In the genomic region with DNA sequence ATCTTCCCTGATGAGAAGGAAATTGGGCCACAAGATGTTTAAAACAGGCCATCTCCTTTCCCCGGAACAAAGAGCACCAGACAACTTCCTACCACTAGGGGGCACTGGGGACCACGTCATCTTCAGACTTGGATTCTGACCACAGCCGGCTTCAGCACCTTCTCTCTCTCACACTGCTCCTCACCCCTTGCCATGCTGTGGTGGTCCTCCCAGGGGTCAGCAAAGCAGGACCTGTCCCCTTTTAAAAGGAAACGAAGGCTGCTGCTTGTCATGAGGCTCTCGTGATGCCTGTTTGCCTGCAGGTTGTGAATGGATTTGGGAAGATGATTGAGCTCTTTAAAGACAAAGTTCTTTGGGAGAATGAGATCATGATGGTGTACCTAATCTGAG, we compare ENCODE assay signal across 8 cellular contexts. TPM values are rescaled to one million over a fixed set of nuclear protein-coding genes. Genes with fewer than 3 reads are reported as not detected.
DNase-seq lines count a peak whose midpoint lies in the region; ATAC-seq and TF ChIP-seq lines count a peak whose summit lies in the region.

No MANE protein-coding gene starts in this region.

- peak; percentile 94 for TF ChIP-seq RAD21 in Ishikawa (IDR thresholded peaks at IDR 0.05; ENCODE audit: low read depth)
- peak; percentile 85 for TF ChIP-seq RAD21 in neural cell (conservative IDR thresholded peaks at IDR 0.05)

- H3K27me3 Mint-ChIP-seq in activated T-cell treated with anti-CD3 and anti-CD28 coated beads, Interleukin-2, amount 50 U/mL, for 72 hours (ENCODE audit: low read depth), result no peaks in the 10 kb centered on the region

- no peak for TF ChIP-seq POLR2A in Peyer's patch (IDR thresholded peaks at IDR 0.05)

- H3K4me3 ChIP-seq in Peyer's patch (no peak overlapping the region), fibroblast of pulmonary artery (replicated peaks; ENCODE audit: low read depth, low read length) (no peak overlapping the region), neural cell (ENCODE audit: low read length) (no peak overlapping the region)

- H3K4me1 Mint-ChIP-seq in activated T-cell treated with anti-CD3 and anti-CD28 coated beads, Interleukin-2, amount 50 U/mL, for 72 hours (ENCODE audit: low read depth), result peaks cover 20% of the 10 kb centered on the region

- no peaks in the 10 kb centered on the region for H3F3A ChIP-seq in neural cell (ENCODE audit: insufficient read depth, low read length, poor library complexity, severe bottlenecking)

- H3K9me2 ChIP-seq in neural cell (ENCODE audit: insufficient read depth, low read length), result no peaks in the 10 kb centered on the region

- peak; percentile 75 for ATAC-seq in GM18868 (IDR thresholded peaks at IDR 0.05; ENCODE audit: unreplicated experiment)
- ATAC-seq in activated T-cell treated with anti-CD3 and anti-CD28 coated beads, Interleukin-2, amount 50 U/mL, for 72 hours (replicated peaks in 1 of 2), result peak; percentile 48 to 53
- ATAC-seq in stimulated activated naive CD8-positive, alpha-beta T cell treated with anti-CD3 and anti-CD28 coated beads, Interleukin-15, Interleukin-2, amounts not matched to agents 100 U/mL and 50 U/mL, for 24 hours, result peak; percentile 62

- peak; percentile 88 for DNase-seq in AG08395 (ENCODE audit: low spot score)
- DNase-seq in Peyer's patch, result peak; percentile 76 to 93 (median 82)
- DNase-seq in activated T-cell treated with anti-CD3 and anti-CD28 coated beads, Interleukin-2, amount 50 U/mL, for 72 hours, result peak; percentile 84 to 89
- DNase-seq in fibroblast of pulmonary artery (ENCODE audit: low read depth), result peak; percentile 84
- DNase-seq in stimulated activated naive CD8-positive, alpha-beta T cell treated with anti-CD3 and anti-CD28 coated beads, Interleukin-15, Interleukin-2, amounts not matched to agents 100 U/mL and 50 U/mL, for 24 hours, result peak; percentile 84

- H3K36me3 ChIP-seq in Peyer's patch, result peaks cover 0 to 52% (median 0%) of the 10 kb centered on the region in 3 donors
- peaks cover 7% of the 10 kb centered on the region for H3K36me3 ChIP-seq in neural cell (ENCODE audit: insufficient read depth, low read length)

- H3K9ac ChIP-seq in neural cell (ENCODE audit: low read length), result peak overlapping the region; percentile 37

- no peaks in the 10 kb centered on the region for H3K9me3 Mint-ChIP-seq in activated T-cell treated with anti-CD3 and anti-CD28 coated beads, Interleukin-2, amount 50 U/mL, for 72 hours

- H3K4me3 Mint-ChIP-seq in activated T-cell treated with anti-CD3 and anti-CD28 coated beads, Interleukin-2, amount 50 U/mL, for 72 hours, result no peak overlapping the region

- no peak overlapping the region for H3K4me2 ChIP-seq in neural cell (ENCODE audit: low read length)

- H4K20me1 ChIP-seq in neural cell (ENCODE audit: insufficient read depth), result no peaks in the 10 kb centered on the region

- no peaks in the 10 kb centered on the region for H3K79me2 ChIP-seq in neural cell (replicated peaks; ENCODE audit: insufficient read depth, low read length)

- H3K36me3 Mint-ChIP-seq in activated T-cell treated with anti-CD3 and anti-CD28 coated beads, Interleukin-2, amount 50 U/mL, for 72 hours (ENCODE audit: insufficient read depth in 2 of 2), result peaks cover 6 to 16% of the 10 kb centered on the region in 2 donors

- H3K9me3 ChIP-seq in Peyer's patch (no peaks in the 10 kb centered on the region), neural cell (ENCODE audit: low read length) (no peaks in the 10 kb centered on the region)

- TF ChIP-seq EP300 in Ishikawa (IDR thresholded peaks at IDR 0.05; ENCODE audit: borderline replicate concordance), result no peak
- no peak for TF ChIP-seq EP300 in neural cell (conservative IDR thresholded peaks at IDR 0.05; ENCODE audit: poor library complexity, severe bottlenecking)

- H3K27me3 ChIP-seq in Peyer's patch (no peaks in the 10 kb centered on the region), neural cell (ENCODE audit: insufficient read depth, low read depth, low read length) (no peaks in the 10 kb centered on the region)

- H3K27ac ChIP-seq in Peyer's patch (no peak overlapping the region), neural cell (ENCODE audit: low read length) (no peak overlapping the region)

- TF ChIP-seq CTCF in Peyer's patch (IDR thresholded peaks at IDR 0.05) (peak; percentile 80 to 96 (median 91)), fibroblast of pulmonary artery (IDR thresholded peaks at IDR 0.05; ENCODE audit: low read length, missing control alignments) (peak; percentile 97), neural cell (IDR thresholded peaks at IDR 0.05; ENCODE audit: poor library complexity, severe bottlenecking) (peak; percentile 93)

- H3K27ac Mint-ChIP-seq in activated T-cell treated with anti-CD3 and anti-CD28 coated beads, Interleukin-2, amount 50 U/mL, for 72 hours, result no peak overlapping the region

- peak overlapping the region; percentile 56 for H2AFZ ChIP-seq in neural cell (ENCODE audit: low read depth, low read length)

- H3K4me1 ChIP-seq in Peyer's patch, result no peaks in the 10 kb centered on the region

TF ChIP-seq in Ishikawa, 13 proteins besides CTCF, POLR2A, EP300 and RAD21 (continues in another document):
- TF ChIP-seq NFIC (IDR thresholded peaks at IDR 0.05), result no peak
- TF ChIP-seq, protein P1, sequence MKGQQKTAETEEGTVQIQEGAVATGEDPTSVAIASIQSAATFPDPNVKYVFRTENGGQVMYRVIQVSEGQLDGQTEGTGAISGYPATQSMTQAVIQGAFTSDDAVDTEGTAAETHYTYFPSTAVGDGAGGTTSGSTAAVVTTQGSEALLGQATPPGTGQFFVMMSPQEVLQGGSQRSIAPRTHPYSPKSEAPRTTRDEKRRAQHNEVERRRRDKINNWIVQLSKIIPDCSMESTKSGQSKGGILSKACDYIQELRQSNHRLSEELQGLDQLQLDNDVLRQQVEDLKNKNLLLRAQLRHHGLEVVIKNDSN (IDR thresholded peaks at IDR 0.05), result no peak
- TF ChIP-seq ZBTB7A (IDR thresholded peaks at IDR 0.05; ENCODE audit: low read depth), result no peak
- no peak for TF ChIP-seq TCF12 (IDR thresholded peaks at IDR 0.05; ENCODE audit: low read depth)
- TF ChIP-seq EGR1 (IDR thresholded peaks at IDR 0.05), result no peak
- TF ChIP-seq YY1 (IDR thresholded peaks at IDR 0.05; ENCODE audit: low read depth), result no peak
- no peak for TF ChIP-seq CEBPB (IDR thresholded peaks at IDR 0.05)
- TF ChIP-seq CREB1 (IDR thresholded peaks at IDR 0.05; ENCODE audit: low read depth), result no peak

TF ChIP-seq in neural cell, 6 proteins besides CTCF, POLR2A, EP300 and RAD21:
- peak; percentile 25 for TF ChIP-seq POLR2AphosphoS5 (IDR thresholded peaks at IDR 0.05)
- TF ChIP-seq SMC3 (conservative IDR thresholded peaks at IDR 0.05; ENCODE audit: poor library complexity), result peak; percentile 79
- TF ChIP-seq REST (IDR thresholded peaks at IDR 0.05; ENCODE audit: borderline replicate concordance), result no peak
- peak; percentile 16 for TF ChIP-seq MXI1 (conservative IDR thresholded peaks at IDR 0.05; ENCODE audit: poor library complexity, severe bottlenecking)
- no peak for TF ChIP-seq TAF1 (IDR thresholded peaks at IDR 0.05; ENCODE audit: low read depth)
- no peak for TF ChIP-seq EZH2 (IDR thresholded peaks at IDR 0.05; ENCODE audit: borderline replicate concordance, insufficient read depth, low read length, poor library complexity, severe bottlenecking)

RNA-seq across cellular contexts. Expression of gene RFT1, which starts 16.2 kb away (rescaled TPM):
- total RNA-seq in Peyer's patch, result 10 to 100 TPM in 3 of 4 donors, 1 to 10 TPM in 1; 9.0 to 19.8 (median 10.8) TPM
- 10 to 100 TPM; 26.6 to 29.9 TPM for total RNA-seq in activated T-cell treated with anti-CD3 and anti-CD28 coated beads, Interleukin-2, amount 50 U/mL, for 72 hours
- polyA plus RNA-seq in neural cell, result 6.1 and 10.2 TPM in 2 replicates
- polyA minus RNA-seq in neural cell, result 13.1 and 13.5 TPM in 2 replicates

RNA-seq across cellular contexts. Expression of gene PRKCD, which starts 47.0 kb away (rescaled TPM):
- total RNA-seq in Peyer's patch, result 10 to 100 TPM; 36.3 to 73.1 (median 70.6) TPM
- 10 to 100 TPM; 24.2 to 27.2 TPM for total RNA-seq in activated T-cell treated with anti-CD3 and anti-CD28 coated beads, Interleukin-2, amount 50 U/mL, for 72 hours
- polyA plus RNA-seq in neural cell, result not detected in 2 replicates
- polyA minus RNA-seq in neural cell, result not detected in 2 replicates
